ENCODE assay signal across 19 cellular contexts in the genomic region with DNA sequence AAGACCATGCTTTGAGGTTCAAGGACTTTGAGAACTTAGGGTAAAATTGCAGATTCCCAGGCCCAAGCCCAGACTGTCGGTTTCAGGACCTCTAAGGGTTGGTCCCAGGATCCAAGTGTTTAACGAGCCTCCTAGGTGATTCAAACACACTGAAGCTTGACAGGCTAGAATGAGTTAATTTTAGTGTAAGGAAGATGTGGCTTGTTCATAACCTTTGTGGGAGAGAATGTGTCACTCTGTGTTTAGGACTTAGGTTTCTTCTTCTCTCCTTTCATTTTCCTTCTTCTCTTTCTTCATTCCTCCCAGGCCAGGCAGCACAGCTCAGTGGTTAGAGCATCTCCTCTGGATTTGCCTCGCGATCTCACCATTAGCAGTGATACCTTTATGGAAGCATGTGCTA.
A peak's percentile ranks its signal among the peaks of the same experiment; 100 is the strongest.
DNase-seq lines count a peak whose midpoint lies in the region; ATAC-seq and TF ChIP-seq lines count a peak whose summit lies in the region.
"Had no signal": no experiment of that assay in that cellular context is flagged by ENCODE, and none has a peak within 500 bp of the region (broad histone marks: within the 10 kb centered on the region; RNA-seq: fewer than 3 reads in every experiment).

No MANE protein-coding gene starts in this region.

- no peak overlapping the region for H2BK120ac ChIP-seq in mesendoderm (ENCODE audit: low read depth, low read length)

- H2BK5ac ChIP-seq in mesendoderm (ENCODE audit: low read length), result no peak overlapping the region

- H3K23ac ChIP-seq in mesendoderm (ENCODE audit: low read length), result no peak overlapping the region

- H3K4me3 ChIP-seq in SK-N-SH (ENCODE audit: low read depth in 2 of 2, low read length in 1 of 2) (no peak overlapping the region), AG04450 (ENCODE audit: low read depth, low read length) (no peak overlapping the region), RWPE2 (ENCODE audit: severe bottlenecking) (no peak overlapping the region), mesendoderm (ENCODE audit: low read length) (no peak overlapping the region)
- H3K4me3 ChIP-seq: sigmoid colon, tibial nerve had no signal

- POLR2A ChIA-PET in SK-N-SH (lab: Yijun Ruan, JAX), result interaction anchor here (2.0 kb wide), 1 partner anchor 10 kb away, joined by 12 read pairs; no protein-coding TSS in a partner anchor
- POLR2A ChIA-PET in AG04450 (lab: Yijun Ruan, JAX), result no interaction called here

- no peak for TF ChIP-seq RAD21 in SK-N-SH (IDR thresholded peaks at IDR 0.05; ENCODE audit: low read length)

- no peaks in the 10 kb centered on the region for H3K79me1 ChIP-seq in mesendoderm (ENCODE audit: low read length)

- no peaks in the 10 kb centered on the region for H3K9me2 ChIP-seq in SK-N-SH

- H2AFZ ChIP-seq in SK-N-SH (ENCODE audit: low read depth), result no peak overlapping the region; the same call in 1 of the 2 replicates

- H3K27me3 ChIP-seq in SK-N-SH (ENCODE audit: insufficient read depth) (no peaks in the 10 kb centered on the region), AG04450 (ENCODE audit: control insufficient read depth, insufficient read depth, low read length) (no peaks in the 10 kb centered on the region), RWPE2 (ENCODE audit: insufficient read depth, poor library complexity, severe bottlenecking) (no peaks in the 10 kb centered on the region), mesendoderm (ENCODE audit: insufficient read depth, low read length, poor library complexity) (no peaks in the 10 kb centered on the region)
- H3K27me3 ChIP-seq: BE2C, sigmoid colon, tibial nerve had no signal

- H3K36me3 ChIP-seq in SK-N-SH (replicated peaks in 1 of 2; ENCODE audit: control insufficient read depth in 1 of 2, insufficient read depth in 2 of 2, low read length in 1 of 2), result no peaks in the 10 kb centered on the region
- no peaks in the 10 kb centered on the region for H3K36me3 ChIP-seq in RWPE2 (ENCODE audit: low read depth)
- no peaks in the 10 kb centered on the region for H3K36me3 ChIP-seq in mesendoderm (ENCODE audit: control insufficient read depth, insufficient read depth, low read length)
- H3K36me3 ChIP-seq: BE2C, sigmoid colon, tibial nerve had no signal

- 67% methylated on average over 4 of the region's 4 CpGs for WGBS in SK-N-SH (ENCODE audit: low lambda C conversion rate)
- WGBS in mesendoderm (ENCODE audit: extremely low coverage, insufficient coverage, low lambda C conversion rate), result no CpG with 5 or more reads among the region's 4 CpGs

- no peak overlapping the region for H2BK15ac ChIP-seq in mesendoderm (replicated peaks; ENCODE audit: low read depth)

- peak overlapping the region; percentile 26 to 99; a peak in 3 of 4 replicates for H3K27ac ChIP-seq in SK-N-SH (ENCODE audit: low read depth in 2 of 2, low read length in 1 of 2)
- peak overlapping the region; percentile 70 for H3K27ac ChIP-seq in AG04450 (ENCODE audit: low read depth, low read length)
- H3K27ac ChIP-seq in RWPE2 (ENCODE audit: poor library complexity, severe bottlenecking), result peak overlapping the region; percentile 17
- H3K27ac ChIP-seq in mesendoderm (ENCODE audit: low read depth, low read length), result no peak overlapping the region
- H3K27ac ChIP-seq: 22Rv1, sigmoid colon, tibial nerve had no signal

- H3K9me3 ChIP-seq in SK-N-SH (no peaks in the 10 kb centered on the region), AG04450 (ENCODE audit: control insufficient read depth, insufficient read depth, low read length) (no peaks in the 10 kb centered on the region), RWPE2 (ENCODE audit: severe bottlenecking) (no peaks in the 10 kb centered on the region)
- H3K9me3 ChIP-seq: BE2C, sigmoid colon, tibial nerve had no signal

- no peak overlapping the region for H3K18ac ChIP-seq in mesendoderm (ENCODE audit: low read length)

- H3F3A ChIP-seq in SK-N-SH (replicated peaks; ENCODE audit: insufficient read depth), result no peaks in the 10 kb centered on the region

- TF ChIP-seq EP300 in SK-N-SH (IDR thresholded peaks at IDR 0.05; ENCODE audit: borderline replicate concordance in 1 of 2, low read depth in 1 of 2, low read length in 1 of 2), result no peak

- no peak overlapping the region for H3K4ac ChIP-seq in mesendoderm (ENCODE audit: low read depth, low read length)

- TF ChIP-seq CTCF in SK-N-SH (IDR thresholded peaks at IDR 0.05) (no peak), AG04450 (IDR thresholded peaks at IDR 0.05; ENCODE audit: low read depth, low read length) (no peak), RWPE2 (IDR thresholded peaks at IDR 0.05; ENCODE audit: poor library complexity, severe bottlenecking) (no peak)

- H3K9ac ChIP-seq in SK-N-SH, result no peak overlapping the region
- no peak overlapping the region for H3K9ac ChIP-seq in mesendoderm (ENCODE audit: low read length)

- H3K4me2 ChIP-seq in SK-N-SH, result peak overlapping the region; percentile 25
- no peak overlapping the region for H3K4me2 ChIP-seq in mesendoderm (ENCODE audit: low read length)

- no peak overlapping the region for H4K5ac ChIP-seq in mesendoderm (ENCODE audit: low read length)

- CTCF ChIA-PET in SK-N-SH (lab: Yijun Ruan, JAX) (interaction anchor here (1.2 to 3.8 kb wide), 5 partner anchors 113 to 178 kb away, joined by 4 to 18 read pairs (median 6); no protein-coding TSS in a partner anchor), AG04450 (lab: Charles Lee) (interaction anchor here (1.1 to 2.4 kb wide), 3 partner anchors 112 to 179 kb away, joined by 5 to 8 read pairs (median 5); no protein-coding TSS in a partner anchor)

- H3K79me2 ChIP-seq in SK-N-SH (ENCODE audit: insufficient read depth) (no peaks in the 10 kb centered on the region), mesendoderm (ENCODE audit: control insufficient read depth, insufficient read depth, low read length) (no peaks in the 10 kb centered on the region)

- DNase-seq in SK-N-SH, result no peak
- no peak for DNase-seq in AG04450 (ENCODE audit: low read depth, low spot score)
- no peak for DNase-seq in RWPE2 (ENCODE audit: low spot score)
- DNase-seq in mesendoderm, result no peak
- DNase-seq in DMS153 (lab: John Stamatoyannopoulos, UW), result no peak
- no peak for DNase-seq in stimulated activated CD4-positive, alpha-beta T cell treated with anti-CD3 and anti-CD28 coated beads, Interleukin-2, amount 100 ng/mL, for 24 hours
- DNase-seq: activated CD4-positive, CD25-positive, alpha-beta regulatory T cell treated with anti-CD3 and anti-CD28 coated beads, Interleukin-2, amount 50 U/mL, for 72 hours; BE2C; effector memory CD4-positive, alpha-beta T cell; KG1; NCI-H1930; NCI-H2227 treated with DMSO at 0.1 percent for 48 hours; sigmoid colon; stimulated activated naive CD4-positive, alpha-beta T cell treated with Interleukin-2 at 50 U/mL for 16 hours had no signal

- H3K56ac ChIP-seq in mesendoderm (ENCODE audit: low read length), result peak overlapping the region; percentile 15

- H4K8ac ChIP-seq in mesendoderm (ENCODE audit: low read depth, low read length), result no peak overlapping the region

- peaks cover 16 to 65% of the 10 kb centered on the region in 2 experiments; a peak in 3 of 4 replicates for H3K4me1 ChIP-seq in SK-N-SH (ENCODE audit: control insufficient read depth in 1 of 2, insufficient read depth in 2 of 2, low read depth in 1 of 2, low read length in 1 of 2)
- peaks cover 18% of the 10 kb centered on the region for H3K4me1 ChIP-seq in RWPE2 (ENCODE audit: insufficient read depth, poor library complexity, severe bottlenecking)
- H3K4me1 ChIP-seq in mesendoderm (ENCODE audit: control insufficient read depth, low read depth, low read length), result no peaks in the 10 kb centered on the region
- H3K4me1 ChIP-seq: tibial nerve had no signal

- ATAC-seq in SK-N-SH treated with all-trans-retinoic acid at 6 μM for 48 hours (no peak), RWPE2 (ENCODE audit: low read depth) (no peak), GM18870 (IDR thresholded peaks at IDR 0.05; ENCODE audit: unreplicated experiment) (no peak)
- ATAC-seq: Panc1 had no signal

- H2AK5ac ChIP-seq in mesendoderm (ENCODE audit: low read length), result no peak overlapping the region

- H4K20me1 ChIP-seq in SK-N-SH (ENCODE audit: insufficient read depth), result no peaks in the 10 kb centered on the region

TF ChIP-seq in SK-N-SH, 30 proteins besides CTCF, POLR2A, EP300 and RAD21 (continues in another document):
- no peak for TF ChIP-seq GABPA (IDR thresholded peaks at IDR 0.05; ENCODE audit: low read depth)
- TF ChIP-seq TAF1 (IDR thresholded peaks at IDR 0.05; ENCODE audit: borderline replicate concordance, low read depth, low read length), result no peak
- TF ChIP-seq, protein P1, sequence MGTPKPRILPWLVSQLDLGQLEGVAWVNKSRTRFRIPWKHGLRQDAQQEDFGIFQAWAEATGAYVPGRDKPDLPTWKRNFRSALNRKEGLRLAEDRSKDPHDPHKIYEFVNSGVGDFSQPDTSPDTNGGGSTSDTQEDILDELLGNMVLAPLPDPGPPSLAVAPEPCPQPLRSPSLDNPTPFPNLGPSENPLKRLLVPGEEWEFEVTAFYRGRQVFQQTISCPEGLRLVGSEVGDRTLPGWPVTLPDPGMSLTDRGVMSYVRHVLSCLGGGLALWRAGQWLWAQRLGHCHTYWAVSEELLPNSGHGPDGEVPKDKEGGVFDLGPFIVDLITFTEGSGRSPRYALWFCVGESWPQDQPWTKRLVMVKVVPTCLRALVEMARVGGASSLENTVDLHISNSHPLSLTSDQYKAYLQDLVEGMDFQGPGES (IDR thresholded peaks at IDR 0.05; ENCODE audit: low read depth, low read length), result no peak

TF ChIP-seq in SK-N-SH treated with all-trans-retinoic acid at 6 μM for 48 hours, 23 proteins besides CTCF, POLR2A, EP300 and RAD21 (continues in another document):
- TF ChIP-seq ISL1 (CRISPR knock-in tag; IDR thresholded peaks at IDR 0.05) (no peak), ZNF70 (CRISPR knock-in tag; IDR thresholded peaks at IDR 0.05) (no peak), ARNTL (CRISPR knock-in tag; IDR thresholded peaks at IDR 0.05; ENCODE audit: borderline replicate concordance, low read depth) (no peak), GLIS3 (CRISPR knock-in tag; IDR thresholded peaks at IDR 0.05) (no peak), ZFP3 (CRISPR knock-in tag; IDR thresholded peaks at IDR 0.05) (no peak), ZFP30 (CRISPR knock-in tag; IDR thresholded peaks at IDR 0.05) (no peak), PPARA (CRISPR knock-in tag; IDR thresholded peaks at IDR 0.05; ENCODE audit: borderline replicate concordance) (no peak), CSDC2 (CRISPR knock-in tag; IDR thresholded peaks at IDR 0.05) (no peak), OSR1 (CRISPR knock-in tag; IDR thresholded peaks at IDR 0.05) (no peak)
